In the genomic region with DNA sequence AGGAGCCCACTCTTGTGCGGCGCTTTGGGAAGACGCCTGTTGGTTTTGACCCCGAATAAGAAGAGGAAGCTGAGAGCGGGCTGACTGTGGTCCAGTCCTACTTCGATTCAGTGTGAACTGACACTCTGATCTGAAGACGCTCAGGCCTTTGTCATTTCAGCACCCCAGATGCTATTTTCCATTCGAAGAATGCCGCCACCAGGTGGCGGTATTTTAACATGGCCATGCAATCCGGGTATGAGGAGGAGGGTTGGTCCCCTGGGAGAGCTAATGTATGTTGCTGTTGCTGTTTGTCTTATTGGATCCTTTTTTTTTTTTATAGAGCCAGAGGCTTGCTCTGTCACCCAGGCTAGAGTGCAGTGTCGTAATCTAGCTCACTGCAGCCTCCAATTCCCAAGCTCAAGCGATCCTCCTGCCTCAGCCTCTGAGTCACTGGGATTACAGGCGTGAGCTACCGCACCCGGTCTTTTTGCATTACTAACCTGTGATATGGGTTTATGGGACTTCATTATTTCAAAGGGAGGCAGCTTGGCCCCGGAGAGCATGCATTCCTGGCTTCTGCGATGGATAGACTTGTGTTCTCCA, we compare ENCODE assay signal across 8 cellular contexts. TPM values are rescaled to one million over a fixed set of nuclear protein-coding genes. Genes with fewer than 3 reads are reported as not detected.
A peak's percentile ranks its signal among the peaks of the same experiment; 100 is the strongest.
DNase-seq lines count a peak whose midpoint lies in the region; ATAC-seq, FAIRE-seq and TF ChIP-seq lines count a peak whose summit lies in the region.

No MANE protein-coding gene starts in this region.

- H3K4me3 ChIP-seq in HL-60 (replicated peaks; ENCODE audit: insufficient read depth, low read length) = peak overlapping the region; percentile 53
- H3K4me3 ChIP-seq in effector memory CD4-positive, alpha-beta T cell (ENCODE audit: insufficient read depth, low read depth, low read length, poor library complexity, severe bottlenecking) = peak overlapping the region; percentile 57

- no peak for FAIRE-seq in GM19239 (lab: Jason Lieb, UNC)

- TF ChIP-seq CTCF in HL-60 (IDR thresholded peaks at IDR 0.05; ENCODE audit: insufficient read depth, low read length) = peak; percentile 87
- peak; percentile 92 for TF ChIP-seq CTCF in activated CD8-positive, alpha-beta T cell treated with anti-CD3 and anti-CD28 coated beads for 36 hours (IDR thresholded peaks at IDR 0.05)

- no peaks in the 10 kb centered on the region for H3K27me3 ChIP-seq in HL-60 (ENCODE audit: insufficient read depth, poor library complexity, severe bottlenecking)
- no peaks in the 10 kb centered on the region for H3K27me3 ChIP-seq in effector memory CD4-positive, alpha-beta T cell (replicated peaks; ENCODE audit: control insufficient read depth, insufficient read depth, low read length, poor library complexity, severe bottlenecking)

- intact Hi-C loops in activated CD8-positive, alpha-beta T cell treated with anti-CD3 and anti-CD28 coated beads for 36 hours (cut with micrococcal nuclease) = loop anchor here (10.0 kb wide), 2 partner anchors 61 to 301 kb away; a partner anchor contains a TSS

- H3K4me1 Mint-ChIP-seq in activated CD8-positive, alpha-beta T cell treated with anti-CD3 and anti-CD28 coated beads for 36 hours (ENCODE audit: low read depth) = peaks cover 44% of the 10 kb centered on the region
- peaks cover 14% of the 10 kb centered on the region for H3K4me1 Mint-ChIP-seq in memory B cell

- H3K4me3 Mint-ChIP-seq in activated CD8-positive, alpha-beta T cell treated with anti-CD3 and anti-CD28 coated beads for 36 hours = peak overlapping the region; percentile 97
- H3K4me3 Mint-ChIP-seq in memory B cell = peak overlapping the region; percentile 92

- H3K27ac ChIP-seq in HL-60 (replicated peaks) = peak overlapping the region; percentile 77
- peak overlapping the region; percentile 94 for H3K27ac ChIP-seq in effector memory CD4-positive, alpha-beta T cell (ENCODE audit: insufficient read depth, low read length, poor library complexity, severe bottlenecking)

- H3K4me1 ChIP-seq in effector memory CD4-positive, alpha-beta T cell (ENCODE audit: control insufficient read depth, insufficient read depth, low read length, poor library complexity, severe bottlenecking) = peaks cover 7% of the 10 kb centered on the region

- H3K9me3 ChIP-seq in effector memory CD4-positive, alpha-beta T cell (ENCODE audit: control insufficient read depth, low read length) = no peaks in the 10 kb centered on the region

- peak overlapping the region; percentile 98 for H3K27ac Mint-ChIP-seq in activated CD8-positive, alpha-beta T cell treated with anti-CD3 and anti-CD28 coated beads for 36 hours
- H3K27ac Mint-ChIP-seq in memory B cell = peak overlapping the region; percentile 98

- H3K27me3 Mint-ChIP-seq in activated CD8-positive, alpha-beta T cell treated with anti-CD3 and anti-CD28 coated beads for 36 hours = no peaks in the 10 kb centered on the region
- no peaks in the 10 kb centered on the region for H3K27me3 Mint-ChIP-seq in memory B cell

- peaks cover 16% of the 10 kb centered on the region for H3K36me3 Mint-ChIP-seq in activated CD8-positive, alpha-beta T cell treated with anti-CD3 and anti-CD28 coated beads for 36 hours (ENCODE audit: low read depth)
- H3K36me3 Mint-ChIP-seq in memory B cell = peaks cover 5% of the 10 kb centered on the region

- peak; percentile 48 for ATAC-seq in activated CD8-positive, alpha-beta T cell treated with anti-CD3 and anti-CD28 coated beads for 36 hours
- peak; percentile 33 for ATAC-seq in memory B cell (ENCODE audit: low read depth)

- POLR2A ChIA-PET in activated CD8-positive, alpha-beta T cell treated with anti-CD3 and anti-CD28 coated beads for 36 hours (lab: Charles Lee) = interaction anchor here (0.6 to 6.7 kb wide), 18 partner anchors 9 to 543 kb away, joined by 3 to 81 read pairs (median 4); a partner anchor contains a TSS

- H3K36me3 ChIP-seq in effector memory CD4-positive, alpha-beta T cell (ENCODE audit: control insufficient read depth, insufficient read depth, low read length) = peaks cover 16% of the 10 kb centered on the region

- H3K9me3 Mint-ChIP-seq in activated CD8-positive, alpha-beta T cell treated with anti-CD3 and anti-CD28 coated beads for 36 hours = no peaks in the 10 kb centered on the region
- H3K9me3 Mint-ChIP-seq in memory B cell = no peaks in the 10 kb centered on the region

- peak; percentile 79 to 84 for DNase-seq in AML-193 (lab: John Stamatoyannopoulos, UW)
- DNase-seq in GM19239 (ENCODE audit: insufficient read length, low spot score) = peak; percentile 61
- peak; percentile 77 to 95 for DNase-seq in HL-60 (ENCODE audit: low read depth in 1 of 2, low spot score in 1 of 2)
- peak; percentile 96 for DNase-seq in NCI-H82 (lab: John Stamatoyannopoulos, UW)
- DNase-seq in activated CD8-positive, alpha-beta T cell treated with anti-CD3 and anti-CD28 coated beads for 36 hours = peak; percentile 96
- DNase-seq in effector memory CD4-positive, alpha-beta T cell = peak; percentile 65 to 79 (median 68)
- DNase-seq in memory B cell (ENCODE audit: low spot score in 2 of 2) = peak; percentile 78 to 83
- peak; percentile 62 for DNase-seq in stimulated activated CD8-positive, alpha-beta memory T cell treated with anti-CD3 and anti-CD28 coated beads, Interleukin-12 subunit alpha, Interleukin-12 subunit beta, amount 100 ng/mL, for 24 hours (ENCODE audit: extremely low read depth)

- CTCF ChIA-PET in activated CD8-positive, alpha-beta T cell treated with anti-CD3 and anti-CD28 coated beads for 36 hours (lab: Charles Lee) = interaction anchor here (0.8 to 3.3 kb wide), 27 partner anchors 9 to 311 kb away, joined by 3 to 31 read pairs (median 5); a partner anchor contains a TSS

RNA-seq across cellular contexts. Expression of a gene that starts 0.8 kb away (rescaled TPM):
- total RNA-seq in activated CD8-positive, alpha-beta T cell treated with anti-CD3 and anti-CD28 coated beads for 36 hours = 10 to 100 TPM; 92.3 to 95.5 TPM

RNA-seq across cellular contexts. Expression of a gene that starts 18.3 kb away (rescaled TPM):
- total RNA-seq in activated CD8-positive, alpha-beta T cell treated with anti-CD3 and anti-CD28 coated beads for 36 hours = under 1 TPM; 0.74 to 0.87 TPM

RNA-seq across cellular contexts. Expression of a gene that starts 24.1 kb away (rescaled TPM):
- total RNA-seq in activated CD8-positive, alpha-beta T cell treated with anti-CD3 and anti-CD28 coated beads for 36 hours = 10 to 100 TPM; 16.0 to 18.2 TPM

RNA-seq across cellular contexts. Expression of a gene that starts 29.6 kb away (rescaled TPM):
- 1 to 10 TPM; 5.1 to 5.9 TPM for total RNA-seq in activated CD8-positive, alpha-beta T cell treated with anti-CD3 and anti-CD28 coated beads for 36 hours

RNA-seq across cellular contexts. Expression of a gene that starts 40.6 kb away (rescaled TPM):
- total RNA-seq in activated CD8-positive, alpha-beta T cell treated with anti-CD3 and anti-CD28 coated beads for 36 hours = 10 to 100 TPM; 36.8 to 37.0 TPM

Comparison
In these comparisons a context has a peak if more than half of its experiments do, and no peak if none do; other contexts are left out.
1. Peak in every context shown above with its lines: DNase-seq, ATAC-seq, H3K4me3 ChIP-seq and H3K27ac ChIP-seq.